In the genomic region with DNA sequence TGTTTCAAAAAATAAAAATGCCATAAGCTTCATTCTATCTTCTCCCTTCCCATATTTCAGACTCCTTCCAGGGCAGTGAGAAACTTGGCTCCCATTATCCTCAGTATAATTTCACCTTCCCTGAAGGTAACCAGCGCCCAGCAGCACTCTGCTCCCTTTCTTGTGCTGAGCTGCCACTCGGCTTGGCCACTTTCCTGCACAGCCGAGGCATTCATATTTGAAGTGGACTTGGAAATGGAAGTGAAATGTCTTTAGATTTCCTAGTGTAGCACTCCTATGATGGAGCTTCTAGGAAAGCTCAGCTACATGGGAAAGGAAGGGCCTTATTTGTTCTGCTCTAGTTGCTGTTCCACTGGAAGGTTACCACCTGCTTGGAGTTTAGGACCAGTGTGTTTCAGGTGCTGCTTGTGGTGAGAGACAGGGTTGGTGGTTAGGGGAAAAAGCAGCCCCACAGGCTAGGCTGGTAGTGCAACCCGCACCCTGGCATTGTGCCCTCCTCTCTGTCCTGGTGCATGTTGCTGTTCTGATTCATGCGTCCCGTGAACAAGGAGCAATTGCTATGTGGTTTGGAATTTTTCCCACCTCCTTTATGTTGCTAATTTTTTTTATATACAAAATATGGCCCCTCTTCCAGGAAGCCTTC, we compare ENCODE assay signal across 9 cellular contexts. TPM values are rescaled to one million over a fixed set of nuclear protein-coding genes. Genes with fewer than 3 reads are reported as not detected.
DNase-seq lines count a peak whose midpoint lies in the region; ATAC-seq and TF ChIP-seq lines count a peak whose summit lies in the region.
"Had no signal": no experiment of that assay in that cellular context is flagged by ENCODE, and none has a peak within 500 bp of the region (broad histone marks: within the 10 kb centered on the region; RNA-seq: fewer than 3 reads in every experiment).

No MANE protein-coding gene starts in this region.

- H3K4me1 ChIP-seq in PC-9 (replicated peaks; ENCODE audit: insufficient read depth): peaks cover 26% of the 10 kb centered on the region
- peaks cover 6% of the 10 kb centered on the region for H3K4me1 ChIP-seq in prostate gland (replicated peaks)
- peaks cover 0 to 13% (median 3%) of the 10 kb centered on the region in 4 donors for H3K4me1 ChIP-seq in sigmoid colon

- TF ChIP-seq CTCF in PC-9 (conservative IDR thresholded peaks at IDR 0.05) (no peak), epithelial cell of esophagus (IDR thresholded peaks at IDR 0.05; ENCODE audit: insufficient read depth, low read depth, low read length, missing control alignments) (no peak), prostate gland (IDR thresholded peaks at IDR 0.05) (peak in 1 of 4 experiments; percentile 19), sigmoid colon (IDR thresholded peaks at IDR 0.05) (no peak)

- peak overlapping the region; percentile 34; the same call in 1 of the 2 replicates for H3K4me2 ChIP-seq in PC-9

- peak; percentile 70 for DNase-seq in EL
- peak; percentile 82 to 92 for DNase-seq in PC-9
- peak; percentile 94 for DNase-seq in epithelial cell of esophagus (ENCODE audit: low read depth)
- DNase-seq in prostate gland (ENCODE audit: low spot score): peak; percentile 93
- no peak for DNase-seq in left colon
- no peak for DNase-seq in NCI-H446 treated with DMSO at 0.1 percent for 48 hours (lab: John Stamatoyannopoulos, UW)
- no peak for DNase-seq in sigmoid colon
- DNase-seq: NCI-H748 treated with DMSO at 0.1 percent for 48 hours had no signal

- H3K4me3 ChIP-seq in PC-9 (no peak overlapping the region), epithelial cell of esophagus (ENCODE audit: low read length) (no peak overlapping the region), prostate gland (no peak overlapping the region), sigmoid colon (no peak overlapping the region)

- H4K20me1 ChIP-seq in PC-9 (ENCODE audit: insufficient read depth): peaks cover 9% of the 10 kb centered on the region; the same call in 1 of the 2 replicates

- intact Hi-C loops in PC-9 (cut with micrococcal nuclease; ENCODE audit: unreplicated experiment): loop anchor here (1.0 to 2.0 kb wide), 4 partner anchors 54 to 164 kb away; a partner anchor contains a TSS
- intact Hi-C loops in prostate gland (cut with DNase I): no loop called here
- intact Hi-C loops in left colon (cut with DNase I, micrococcal nuclease): no loop called here
- intact Hi-C loops in sigmoid colon (cut with DNase I): no loop called here

- peaks cover 10% of the 10 kb centered on the region; the same call in 1 of the 2 replicates for H3K79me2 ChIP-seq in PC-9 (ENCODE audit: low read depth)

- H3K27me3 ChIP-seq in PC-9 (ENCODE audit: insufficient read depth, low read depth): no peaks in the 10 kb centered on the region
- H3K27me3 ChIP-seq in prostate gland (replicated peaks; ENCODE audit: insufficient read depth): no peaks in the 10 kb centered on the region
- no peaks in the 10 kb centered on the region for H3K27me3 ChIP-seq in sigmoid colon

- peaks cover 40% of the 10 kb centered on the region for H3F3A ChIP-seq in PC-9 (ENCODE audit: insufficient read depth, low read depth)

- 46% methylated on average over 6 of the region's 6 CpGs for WGBS in prostate gland
- WGBS in sigmoid colon, 2 donors: 59 to 76% methylated on average over 6 of the region's 6 CpGs

- H3K36me3 ChIP-seq in PC-9 (ENCODE audit: low read depth): peaks cover 30% of the 10 kb centered on the region
- H3K36me3 ChIP-seq in prostate gland: peaks cover 4% of the 10 kb centered on the region in 2 donors
- H3K36me3 ChIP-seq in sigmoid colon: peaks cover 0 to 32% (median 3%) of the 10 kb centered on the region in 4 donors

- no peak for TF ChIP-seq EP300 in sigmoid colon (IDR thresholded peaks at IDR 0.05)

- H3K27ac ChIP-seq in PC-9 (peak overlapping the region; percentile 48), prostate gland (peak overlapping the region; percentile 56 to 63), sigmoid colon (no peak overlapping the region)

- TF ChIP-seq POLR2A in prostate gland (IDR thresholded peaks at IDR 0.05) (no peak), sigmoid colon (IDR thresholded peaks at IDR 0.05) (no peak)

- BruUV-seq in PC-9 (replicated peaks; lab: Mats Ljungman, UMichigan): no TSS peak

- H3K9me3 ChIP-seq in PC-9 (ENCODE audit: insufficient read depth, low read depth): no peaks in the 10 kb centered on the region
- H3K9me3 ChIP-seq in prostate gland: no peaks in the 10 kb centered on the region
- no peaks in the 10 kb centered on the region for H3K9me3 ChIP-seq in sigmoid colon

- no peak for ATAC-seq in left colon
- ATAC-seq in HG02610 (IDR thresholded peaks at IDR 0.05; ENCODE audit: unreplicated experiment): no peak

- no peak overlapping the region for H2AFZ ChIP-seq in PC-9

- POLR2A ChIA-PET in PC-9 (lab: Charles Lee; ENCODE audit: unreplicated experiment): interaction anchor here (0.5 to 0.7 kb wide), 3 partner anchors 47 to 713 kb away, joined by 3 to 22 read pairs (median 4); no protein-coding TSS in a partner anchor

- no peaks in the 10 kb centered on the region for H3K9me2 ChIP-seq in PC-9 (ENCODE audit: insufficient read depth)

- CTCF ChIA-PET in PC-9 (lab: Charles Lee): no interaction called here

RNA-seq across cellular contexts. Expression of a gene that starts 53.8 kb away (rescaled TPM):
- total RNA-seq in PC-9 (2021): 164 and 176 TPM in 2 replicates
- total RNA-seq in prostate gland: 100 to 1,000 TPM in 1 of 2 donors, 10 to 100 TPM in 1; 92.3 to 111 TPM
- total RNA-seq in left colon: 10 to 100 TPM; 93.9 to 99.0 TPM
- 10 to 100 TPM; 61.9 to 74.3 (median 66.4) TPM for total RNA-seq in sigmoid colon
- 10 to 100 TPM; 58.3 to 66.8 (median 61.2) TPM for polyA plus RNA-seq in sigmoid colon

Comparison
In these comparisons a context has a peak if more than half of its experiments do, and no peak if none do; other contexts are left out.
1. DNase-seq: peak in EL (single experiment), PC-9 (2 of 2), epithelial cell of esophagus (single experiment) and prostate gland (single experiment); none in left colon (0 of 2), NCI-H446 treated with DMSO at 0.1 percent for 48 hours (single experiment) and sigmoid colon (single experiment).
2. H3K27ac ChIP-seq: peak in PC-9 (single experiment) and prostate gland (2 of 2); none in sigmoid colon (0 of 4).